ENCODE assay signal across 21 cellular contexts in the genomic region with DNA sequence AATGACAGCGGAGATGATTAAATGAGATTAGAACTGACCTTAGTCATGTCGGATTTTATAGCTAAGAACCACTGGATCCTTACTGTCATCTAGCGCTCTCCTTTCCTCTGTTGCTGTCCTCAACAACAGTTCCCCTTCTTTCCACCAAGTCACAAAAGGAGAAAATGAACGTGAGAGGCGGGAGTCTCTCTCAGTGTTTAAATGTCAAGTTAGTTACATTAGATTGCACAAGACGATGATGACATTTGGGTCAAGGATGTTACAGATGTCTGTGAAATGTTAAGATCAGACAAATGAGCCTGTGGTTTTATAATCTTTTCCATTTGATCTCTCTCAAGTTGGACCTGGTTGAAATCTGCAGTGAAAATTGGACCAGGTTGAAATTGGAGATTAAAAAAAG. TPM values are rescaled to one million over a fixed set of nuclear protein-coding genes. Genes with fewer than 3 reads are reported as not detected.
DNase-seq lines count a peak whose midpoint lies in the region; ATAC-seq lines count a peak whose summit lies in the region.
"Had no signal": no experiment of that assay in that cellular context is flagged by ENCODE, and none has a peak within 500 bp of the region (broad histone marks: within the 10 kb centered on the region; RNA-seq: fewer than 3 reads in every experiment).

No MANE protein-coding gene starts in this region.

- H3K27me3 Mint-ChIP-seq in activated CD4-positive, alpha-beta memory T cell treated with anti-CD3 and anti-CD28 coated beads for 36 hours: no peaks in the 10 kb centered on the region
- H3K27me3 Mint-ChIP-seq in activated CD4-positive, alpha-beta memory T cell treated with anti-CD3 and anti-CD28 coated beads, Interleukin-2, amount 10 ng/mL, durations not matched to agents 7 days and 5 days: no peaks in the 10 kb centered on the region
- H3K27me3 Mint-ChIP-seq in effector memory CD8-positive, alpha-beta T cell: no peaks in the 10 kb centered on the region
- H3K27me3 Mint-ChIP-seq: activated B cell treated with CpG ODN at 0.5 μM for 24 hours, progenitor cell of endocrine pancreas had no signal

- no peaks in the 10 kb centered on the region for H3K9me3 Mint-ChIP-seq in activated CD4-positive, alpha-beta memory T cell treated with anti-CD3 and anti-CD28 coated beads for 36 hours
- no peaks in the 10 kb centered on the region for H3K9me3 Mint-ChIP-seq in activated CD4-positive, alpha-beta memory T cell treated with anti-CD3 and anti-CD28 coated beads, Interleukin-2, amount 10 ng/mL, durations not matched to agents 7 days and 5 days
- no peaks in the 10 kb centered on the region for H3K9me3 Mint-ChIP-seq in effector memory CD8-positive, alpha-beta T cell
- H3K9me3 Mint-ChIP-seq: activated B cell treated with CpG ODN at 0.5 μM for 24 hours, neural crest cell had no signal

- intact Hi-C loops in activated CD4-positive, alpha-beta memory T cell treated with anti-CD3 and anti-CD28 coated beads for 36 hours (cut with micrococcal nuclease): loop anchor here (10.0 kb wide), 1 partner anchor 678 kb away; no protein-coding TSS in a partner anchor

- CTCF ChIA-PET in activated CD4-positive, alpha-beta memory T cell treated with anti-CD3 and anti-CD28 coated beads for 36 hours (lab: Charles Lee): no interaction called here
- CTCF ChIA-PET in activated CD4-positive, alpha-beta memory T cell treated with anti-CD3 and anti-CD28 coated beads, Interleukin-2, amount 10 ng/mL, durations not matched to agents 7 days and 5 days (lab: Charles Lee): no interaction called here

- no peak for DNase-seq in activated CD4-positive, alpha-beta memory T cell treated with anti-CD3 and anti-CD28 coated beads for 36 hours
- DNase-seq in activated CD4-positive, alpha-beta memory T cell treated with anti-CD3 and anti-CD28 coated beads, Interleukin-2, amount 10 ng/mL, durations not matched to agents 7 days and 5 days: no peak
- peak; percentile 5 for DNase-seq in NOMO-1 treated with DMSO at 0.1 percent for 48 hours (lab: John Stamatoyannopoulos, UW; ENCODE audit: unreplicated experiment)
- no peak for DNase-seq in effector memory CD8-positive, alpha-beta T cell
- no peak for DNase-seq in stimulated activated naive CD8-positive, alpha-beta T cell treated with anti-CD3 and anti-CD28 coated beads, Interleukin-15, Interleukin-2, amounts not matched to agents 100 U/mL and 50 U/mL, for 24 hours
- no peak for DNase-seq in globus pallidus (ENCODE audit: low spot score)
- DNase-seq: ACHN; activated B cell treated with CpG ODN at 0.5 μM for 24 hours; activated naive CD4-positive, alpha-beta T cell; cortex of kidney; DMS53; gastrocnemius medialis; NCI-H1436 treated with DMSO at 0.1 percent for 48 hours; NCI-H526 treated with DMSO at 0.1 percent for 48 hours; PC-9; stimulated activated CD4-positive, alpha-beta T cell treated with anti-CD3 and anti-CD28 coated beads, Interleukin-2, amount 100 ng/mL, for 48 hours had no signal

- POLR2A ChIA-PET in activated CD4-positive, alpha-beta memory T cell treated with anti-CD3 and anti-CD28 coated beads for 36 hours (lab: Charles Lee): no interaction called here
- POLR2A ChIA-PET in activated CD4-positive, alpha-beta memory T cell treated with anti-CD3 and anti-CD28 coated beads, Interleukin-2, amount 10 ng/mL, durations not matched to agents 7 days and 5 days (lab: Charles Lee): no interaction called here

- H3K36me3 Mint-ChIP-seq in activated CD4-positive, alpha-beta memory T cell treated with anti-CD3 and anti-CD28 coated beads for 36 hours: peaks cover 35% of the 10 kb centered on the region
- peaks cover 57% of the 10 kb centered on the region for H3K36me3 Mint-ChIP-seq in activated CD4-positive, alpha-beta memory T cell treated with anti-CD3 and anti-CD28 coated beads, Interleukin-2, amount 10 ng/mL, durations not matched to agents 7 days and 5 days (ENCODE audit: low read depth)
- H3K36me3 Mint-ChIP-seq in effector memory CD8-positive, alpha-beta T cell (ENCODE audit: insufficient read depth): peaks cover 76% of the 10 kb centered on the region

- peak overlapping the region; percentile 76 for H3K27ac Mint-ChIP-seq in activated CD4-positive, alpha-beta memory T cell treated with anti-CD3 and anti-CD28 coated beads for 36 hours
- H3K27ac Mint-ChIP-seq in activated CD4-positive, alpha-beta memory T cell treated with anti-CD3 and anti-CD28 coated beads, Interleukin-2, amount 10 ng/mL, durations not matched to agents 7 days and 5 days: no peak overlapping the region
- peak overlapping the region; percentile 73 to 82 for H3K27ac Mint-ChIP-seq in effector memory CD8-positive, alpha-beta T cell
- H3K27ac Mint-ChIP-seq: activated B cell treated with CpG ODN at 0.5 μM for 24 hours, mesothelial cell of epicardium, progenitor cell of endocrine pancreas had no signal

- no peak overlapping the region for H3K4me3 Mint-ChIP-seq in activated CD4-positive, alpha-beta memory T cell treated with anti-CD3 and anti-CD28 coated beads for 36 hours
- no peak overlapping the region for H3K4me3 Mint-ChIP-seq in activated CD4-positive, alpha-beta memory T cell treated with anti-CD3 and anti-CD28 coated beads, Interleukin-2, amount 10 ng/mL, durations not matched to agents 7 days and 5 days
- H3K4me3 Mint-ChIP-seq in effector memory CD8-positive, alpha-beta T cell: no peak overlapping the region
- H3K4me3 Mint-ChIP-seq: activated B cell treated with CpG ODN at 0.5 μM for 24 hours, mesothelial cell of epicardium, neural crest cell had no signal

- no peak for ATAC-seq in effector memory CD8-positive, alpha-beta T cell (replicated peaks)
- peak; percentile 88 for ATAC-seq in stimulated activated naive CD8-positive, alpha-beta T cell treated with anti-CD3 and anti-CD28 coated beads, Interleukin-15, Interleukin-2, amounts not matched to agents 100 U/mL and 50 U/mL, for 24 hours
- ATAC-seq in HG03108 (IDR thresholded peaks at IDR 0.05; ENCODE audit: unreplicated experiment): no peak
- no peak for ATAC-seq in GM18517 (IDR thresholded peaks at IDR 0.05; ENCODE audit: unreplicated experiment)
- ATAC-seq: gastrocnemius medialis had no signal

- peaks cover 4% of the 10 kb centered on the region for H3K4me1 Mint-ChIP-seq in activated CD4-positive, alpha-beta memory T cell treated with anti-CD3 and anti-CD28 coated beads for 36 hours (ENCODE audit: low read depth)
- no peaks in the 10 kb centered on the region for H3K4me1 Mint-ChIP-seq in activated CD4-positive, alpha-beta memory T cell treated with anti-CD3 and anti-CD28 coated beads, Interleukin-2, amount 10 ng/mL, durations not matched to agents 7 days and 5 days
- no peaks in the 10 kb centered on the region for H3K4me1 Mint-ChIP-seq in effector memory CD8-positive, alpha-beta T cell (ENCODE audit: low read depth in 2 of 2)
- H3K4me1 Mint-ChIP-seq: activated B cell treated with CpG ODN at 0.5 μM for 24 hours, mesothelial cell of epicardium, neural crest cell had no signal

RNA-seq across cellular contexts. Expression of a gene that starts 53.5 kb away (rescaled TPM):
- total RNA-seq in activated CD4-positive, alpha-beta memory T cell treated with anti-CD3 and anti-CD28 coated beads for 36 hours: 10 to 100 TPM; 43.1 to 45.0 TPM
- 10 to 100 TPM; 45.4 to 47.9 TPM for total RNA-seq in activated CD4-positive, alpha-beta memory T cell treated with anti-CD3 and anti-CD28 coated beads, Interleukin-2, amount 10 ng/mL, durations not matched to agents 7 days and 5 days
